In genomic region chr1:16147615-16147926, GRCh38 we compare ENCODE assay signal across 1 cellular context.
TF ChIP-seq lines count a peak whose summit lies in the region.

No MANE protein-coding gene starts in this region.

TF ChIP-seq in A549, 52 proteins besides CTCF, POLR2A, EP300 and RAD21 (continued from another document):
- TF ChIP-seq HMGXB4 (CRISPR knock-in tag; IDR thresholded peaks at IDR 0.05; ENCODE audit: borderline replicate concordance) (no peak), RARB (CRISPR knock-in tag; IDR thresholded peaks at IDR 0.05) (no peak), ZFP36 (IDR thresholded peaks at IDR 0.05; ENCODE audit: borderline replicate concordance, partially characterized antibody) (peak; percentile 93)
